ENCODE assay signal across 26 cellular contexts in the genomic region with DNA sequence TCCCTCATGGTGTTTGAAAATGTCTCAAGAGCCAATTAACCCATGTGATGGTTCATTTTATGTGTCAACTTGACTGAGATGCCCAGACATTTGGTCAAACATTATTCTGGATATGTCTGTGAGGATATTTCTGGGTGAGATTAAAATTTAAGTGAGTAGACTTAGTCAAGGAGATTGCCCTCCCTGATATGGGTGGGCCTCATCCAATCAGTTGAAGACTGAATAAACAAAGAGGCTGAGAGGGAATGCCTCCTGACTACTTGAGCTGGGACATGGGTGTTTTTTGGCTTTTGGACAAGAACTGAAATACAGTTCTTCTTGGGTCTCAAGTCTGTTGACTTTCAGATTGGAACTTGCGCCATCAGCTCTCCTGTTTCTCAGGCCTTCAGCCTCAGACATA.
"Had no signal": no experiment of that assay in that cellular context is flagged by ENCODE, and none has a peak within 500 bp of the region (broad histone marks: within the 10 kb centered on the region; RNA-seq: fewer than 3 reads in every experiment).

No MANE protein-coding gene starts in this region.

- H3K9me3 ChIP-seq: stomach, suprapubic skin, testis, thoracic aorta, thyroid gland, tibial artery, tibial nerve, transverse colon, upper lobe of left lung, upper lobe of right lung, uterus, vagina had no signal

- H3K27me3 ChIP-seq: stomach, suprapubic skin, testis, thyroid gland, tibial artery, tibial nerve, transverse colon, upper lobe of left lung, upper lobe of right lung, uterus, vagina had no signal

- H3K27ac ChIP-seq: stomach, suprapubic skin, testis, thoracic aorta, thyroid gland, tibial artery, tibial nerve, transverse colon, upper lobe of left lung, upper lobe of right lung, uterus, vagina had no signal

- H3K4me3 ChIP-seq: stomach, suprapubic skin, testis, thoracic aorta, thyroid gland, tibial artery, tibial nerve, transverse colon, upper lobe of left lung, upper lobe of right lung, uterus, vagina had no signal

- DNase-seq: stimulated activated CD4-positive, alpha-beta T cell treated with anti-CD3 and anti-CD28 coated beads, Interleukin-2, amount 100 ng/mL, for 48 hours; stimulated activated CD4-positive, alpha-beta T cell treated with anti-CD3 and anti-CD28 coated beads, Interleukin-4, amount 100 ng/mL, for 1 hour; stimulated activated CD4-positive, alpha-beta T cell treated with anti-CD3 and anti-CD28 coated beads, Interleukin-4, amount 100 ng/mL, for 4 hours; stimulated activated CD8-positive, alpha-beta memory T cell treated with anti-CD3 and anti-CD28 coated beads, Interleukin-4, amount 100 ng/mL, for 48 hours; stimulated activated naive B cell treated with anti-CD40 and anti-IgM and Interleukin-4, amounts not matched to agents 10 μg/mL and 1 μg/mL and 100 μg/mL, for 72 hours; stimulated activated naive CD4-positive, alpha-beta T cell; stimulated activated naive CD4-positive, alpha-beta T cell treated with Interleukin-2 at 50 U/mL for 16 hours; stimulated activated naive CD8-positive, alpha-beta T cell treated with anti-CD3 and anti-CD28 coated beads, Interleukin-15, amount 100 ng/mL, for 72 hours; stimulated activated naive CD8-positive, alpha-beta T cell treated with anti-CD3 and anti-CD28 coated beads, Interleukin-15, Interleukin-2, amounts not matched to agents 100 U/mL and 50 U/mL, for 24 hours; stomach; substantia nigra; testis; thyroid gland; tibial artery; transverse colon; trophoblast cell; upper lobe of left lung; upper lobe of right lung; uterus had no signal

- FAIRE-seq: urothelium cell line had no signal

- H3K36me3 ChIP-seq: stomach, suprapubic skin, thoracic aorta, thyroid gland, tibial artery, tibial nerve, transverse colon, upper lobe of left lung, upper lobe of right lung, uterus, vagina had no signal

- H3K4me1 ChIP-seq: stomach, suprapubic skin, testis, thyroid gland, tibial artery, tibial nerve, transverse colon, upper lobe of left lung, upper lobe of right lung, uterus, vagina had no signal

- ATAC-seq: stimulated activated effector memory CD8-positive, alpha-beta T cell treated with anti-CD3 and anti-CD28 coated beads, Interleukin-12 subunit alpha, Interleukin-12 subunit beta, amount 100 ng/mL, for 72 hours; stimulated activated memory B cell treated with anti-CD40 and anti-IgM and Interleukin-4, amounts not matched to agents 10 μg/mL and 1 μg/mL and 100 μg/mL, for 72 hours; stimulated activated naive B cell treated with anti-CD40 and anti-IgM and Interleukin-4, amounts not matched to agents 10 μg/mL and 1 μg/mL and 100 μg/mL, for 72 hours; stimulated activated naive CD8-positive, alpha-beta T cell treated with anti-CD3 and anti-CD28 coated beads, Interleukin-15, amount 100 ng/mL, for 72 hours; stimulated activated naive CD8-positive, alpha-beta T cell treated with anti-CD3 and anti-CD28 coated beads, Interleukin-15, Interleukin-2, amounts not matched to agents 100 U/mL and 50 U/mL, for 24 hours; upper lobe of right lung had no signal
